Comparison of ENCODE assay signal across 1 cellular context in genomic region chr19:18388328-18389094, GRCh38.
TF ChIP-seq lines count a peak whose summit lies in the region.

No MANE protein-coding gene starts in this region.

TF ChIP-seq in SK-N-SH treated with all-trans-retinoic acid at 6 μM for 48 hours, 23 proteins besides CTCF, POLR2A, EP300 and RAD21 (continued from another document):
- TF ChIP-seq ZNF8 (CRISPR knock-in tag; IDR thresholded peaks at IDR 0.05): no peak
- peak; percentile 70 for TF ChIP-seq ZNF70 (CRISPR knock-in tag; IDR thresholded peaks at IDR 0.05)
